Comparison of ENCODE assay signal across 27 cellular contexts in the genomic region with DNA sequence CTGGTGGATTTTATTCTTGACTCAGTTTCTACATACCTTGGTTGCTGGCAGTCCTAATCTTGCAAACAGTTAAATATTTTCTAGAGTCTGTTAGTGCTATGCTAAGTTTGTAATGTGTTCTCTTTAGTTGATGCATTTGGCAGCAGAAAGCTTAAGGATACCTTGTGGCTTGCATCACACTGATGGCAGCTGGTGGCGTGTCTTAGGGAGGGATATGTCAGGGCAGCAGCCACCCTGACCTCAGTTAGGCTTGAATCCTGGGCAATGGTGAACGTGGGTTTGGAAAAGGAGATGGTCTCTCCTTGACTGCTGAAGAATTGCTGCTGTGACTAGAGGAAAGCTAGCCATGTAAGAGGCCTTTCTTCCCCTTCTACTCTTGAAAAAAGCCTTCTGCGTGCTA. TPM values are rescaled to one million over a fixed set of nuclear protein-coding genes. Genes with fewer than 3 reads are reported as not detected.
DNase-seq lines count a peak whose midpoint lies in the region; ATAC-seq and TF ChIP-seq lines count a peak whose summit lies in the region.
"Had no signal": no experiment of that assay in that cellular context is flagged by ENCODE, and none has a peak within 500 bp of the region (broad histone marks: within the 10 kb centered on the region; RNA-seq: fewer than 3 reads in every experiment).

No MANE protein-coding gene starts in this region.

- no peak for ATAC-seq in activated CD4-positive, alpha-beta T cell treated with anti-CD3 and anti-CD28 coated beads for 36 hours
- ATAC-seq in CD8-positive, alpha-beta T cell, result no peak
- ATAC-seq in HG02970 (IDR thresholded peaks at IDR 0.05; ENCODE audit: low FRiP score, unreplicated experiment), result no peak
- ATAC-seq: heart right ventricle, K562, left cardiac atrium, right lobe of liver, Right ventricle myocardium inferior had no signal

- no peaks in the 10 kb centered on the region for H3K9me3 ChIP-seq in CD8-positive, alpha-beta T cell (ENCODE audit: low read length)
- H3K9me3 ChIP-seq in neural progenitor cell (ENCODE audit: low read depth), result no peaks in the 10 kb centered on the region
- no peaks in the 10 kb centered on the region for H3K9me3 ChIP-seq in Caco-2
- H3K9me3 ChIP-seq: heart right ventricle, neutrophil, right lobe of liver, vagina had no signal

- H4K20me1 ChIP-seq in neural progenitor cell (ENCODE audit: low read depth), result peaks cover 2% of the 10 kb centered on the region

- H3K36me3 ChIP-seq in CD8-positive, alpha-beta T cell (ENCODE audit: insufficient read depth, low read length), result peaks cover 26% of the 10 kb centered on the region
- H3K36me3 ChIP-seq in neural progenitor cell (no peaks in the 10 kb centered on the region), Caco-2 (ENCODE audit: control insufficient read depth, insufficient read depth, low read length) (peaks cover 2% of the 10 kb centered on the region; the same call in 1 of the 2 replicates)

- BruUV-seq in Caco-2 (replicated peaks; lab: Mats Ljungman, UMichigan), result no TSS peak

- H3K4me2 ChIP-seq in neural progenitor cell, result no peak overlapping the region
- H3K4me2 ChIP-seq: PC-9 had no signal

- H3K9me3 Mint-ChIP-seq in activated CD4-positive, alpha-beta T cell treated with anti-CD3 and anti-CD28 coated beads for 36 hours (ENCODE audit: low read depth), result no peaks in the 10 kb centered on the region
- no peaks in the 10 kb centered on the region for H3K9me3 Mint-ChIP-seq in CD8-positive, alpha-beta T cell
- H3K9me3 Mint-ChIP-seq in chondrocyte (ENCODE audit: low read depth), result no peaks in the 10 kb centered on the region
- no peaks in the 10 kb centered on the region for H3K9me3 Mint-ChIP-seq in neural progenitor cell
- H3K9me3 Mint-ChIP-seq in Caco-2 (ENCODE audit: unreplicated experiment), result no peaks in the 10 kb centered on the region

- POLR2A ChIA-PET in activated CD4-positive, alpha-beta T cell treated with anti-CD3 and anti-CD28 coated beads for 36 hours (lab: Charles Lee), result interaction anchor here (0.6 kb wide), 1 partner anchor 140 kb away, joined by 3 read pairs; no protein-coding TSS in a partner anchor
- POLR2A ChIA-PET in CD8-positive, alpha-beta T cell (lab: Charles Lee), result no interaction called here
- POLR2A ChIA-PET in Caco-2 (lab: Charles Lee), result no interaction called here

- no peaks in the 10 kb centered on the region for H3K27me3 Mint-ChIP-seq in activated CD4-positive, alpha-beta T cell treated with anti-CD3 and anti-CD28 coated beads for 36 hours
- no peaks in the 10 kb centered on the region for H3K27me3 Mint-ChIP-seq in CD8-positive, alpha-beta T cell (ENCODE audit: low read depth)
- H3K27me3 Mint-ChIP-seq in chondrocyte (ENCODE audit: low read depth) (no peaks in the 10 kb centered on the region), neural progenitor cell (ENCODE audit: insufficient read depth, low read depth) (peaks cover 6% of the 10 kb centered on the region), Caco-2 (ENCODE audit: insufficient read depth, unreplicated experiment) (no peaks in the 10 kb centered on the region)

- H3K79me2 ChIP-seq in neural progenitor cell (ENCODE audit: low read depth), result no peaks in the 10 kb centered on the region

- CTCF ChIA-PET in activated CD4-positive, alpha-beta T cell treated with anti-CD3 and anti-CD28 coated beads for 36 hours (lab: Charles Lee), result interaction anchor here (0.6 to 0.8 kb wide), 2 partner anchors 51 to 521 kb away, joined by 4 read pairs; no protein-coding TSS in a partner anchor
- CTCF ChIA-PET in CD8-positive, alpha-beta T cell (lab: Charles Lee), result no interaction called here
- CTCF ChIA-PET in Caco-2 (lab: Charles Lee), result no interaction called here

- peaks cover 44% of the 10 kb centered on the region for H3K36me3 Mint-ChIP-seq in activated CD4-positive, alpha-beta T cell treated with anti-CD3 and anti-CD28 coated beads for 36 hours (ENCODE audit: low read depth)
- peaks cover 52% of the 10 kb centered on the region for H3K36me3 Mint-ChIP-seq in CD8-positive, alpha-beta T cell
- H3K36me3 Mint-ChIP-seq in chondrocyte (ENCODE audit: low read depth), result peaks cover 23% of the 10 kb centered on the region
- H3K36me3 Mint-ChIP-seq in neural progenitor cell, result peaks cover 19% of the 10 kb centered on the region
- H3K36me3 Mint-ChIP-seq in Caco-2 (ENCODE audit: insufficient read depth, unreplicated experiment), result peaks cover 50% of the 10 kb centered on the region

- no peaks in the 10 kb centered on the region for H3K27me3 ChIP-seq in CD8-positive, alpha-beta T cell (ENCODE audit: insufficient read depth, low read length)
- H3K27me3 ChIP-seq in neural progenitor cell (peaks cover 28% of the 10 kb centered on the region), Caco-2 (replicated peaks; ENCODE audit: control insufficient read depth, insufficient read depth, low read length) (no peaks in the 10 kb centered on the region)
- H3K27me3 ChIP-seq: heart right ventricle, neutrophil, right lobe of liver, vagina had no signal

- peaks cover 14% of the 10 kb centered on the region for H3K4me1 ChIP-seq in CD8-positive, alpha-beta T cell (ENCODE audit: insufficient read depth, low read length)
- H3K4me1 ChIP-seq in neural progenitor cell, result no peaks in the 10 kb centered on the region
- H3K4me1 ChIP-seq in Caco-2, result no peaks in the 10 kb centered on the region; the same call in 1 of the 2 replicates

- no peak overlapping the region for H3K4me3 ChIP-seq in CD8-positive, alpha-beta T cell (ENCODE audit: low read depth, low read length)
- no peak overlapping the region for H3K4me3 ChIP-seq in neural progenitor cell
- no peak overlapping the region for H3K4me3 ChIP-seq in Caco-2 (ENCODE audit: low read depth, low read length)
- H3K4me3 ChIP-seq: coronary artery, heart right ventricle, K562, PC-9, right lobe of liver, vagina had no signal

- H3K9ac ChIP-seq in neural progenitor cell, result no peak overlapping the region

- TF ChIP-seq CTCF in CD8-positive, alpha-beta T cell (IDR thresholded peaks at IDR 0.05), result no peak
- no peak for TF ChIP-seq CTCF in chondrocyte (IDR thresholded peaks at IDR 0.05)
- no peak for TF ChIP-seq CTCF in neural progenitor cell (IDR thresholded peaks at IDR 0.05)
- no peak for TF ChIP-seq CTCF in Caco-2 (IDR thresholded peaks at IDR 0.05; ENCODE audit: insufficient read depth in 1 of 2, low read depth in 1 of 2, low read length in 1 of 2, severe bottlenecking in 1 of 2, unreplicated experiment in 1 of 2)

- H2AFZ ChIP-seq in neural progenitor cell (replicated peaks), result no peak overlapping the region
- H2AFZ ChIP-seq: PC-9 had no signal

- no peak overlapping the region for H3K4me3 Mint-ChIP-seq in activated CD4-positive, alpha-beta T cell treated with anti-CD3 and anti-CD28 coated beads for 36 hours
- H3K4me3 Mint-ChIP-seq in CD8-positive, alpha-beta T cell, result no peak overlapping the region
- H3K4me3 Mint-ChIP-seq in chondrocyte (ENCODE audit: unreplicated experiment) (no peak overlapping the region), neural progenitor cell (no peak overlapping the region), Caco-2 (ENCODE audit: unreplicated experiment) (no peak overlapping the region)

- no peak for DNase-seq in activated CD4-positive, alpha-beta T cell treated with anti-CD3 and anti-CD28 coated beads for 36 hours
- DNase-seq in activated CD4-positive, alpha-beta T cell treated with anti-CD3 and anti-CD28 coated beads for 4 hours, result no peak
- DNase-seq in CD8-positive, alpha-beta T cell, result no peak
- no peak for DNase-seq in chondrocyte (ENCODE audit: low spot score)
- DNase-seq in neural progenitor cell (ENCODE audit: low spot score), result no peak
- no peak for DNase-seq in Caco-2
- no peak for DNase-seq in SHP77 treated with DMSO at 0.1 percent for 48 hours (lab: John Stamatoyannopoulos, UW)
- DNase-seq: activated gamma-delta T cell; effector memory CD4-positive, alpha-beta T cell; heart right ventricle; left cardiac atrium; mammary epithelial cell; NCI-H1105; NCI-H187 treated with DMSO at 0.1 percent for 48 hours; NCI-H524; PC-9; right lobe of liver; stimulated activated CD4-positive, alpha-beta T cell treated with anti-CD3 and anti-CD28 coated beads, Interleukin-4, amount 100 ng/mL, for 4 hours; stimulated activated naive CD4-positive, alpha-beta T cell treated with Interleukin-2 at 50 U/mL for 16 hours; SW 1271 had no signal

- H3K4me1 Mint-ChIP-seq in activated CD4-positive, alpha-beta T cell treated with anti-CD3 and anti-CD28 coated beads for 36 hours, result peaks cover 39% of the 10 kb centered on the region
- H3K4me1 Mint-ChIP-seq in CD8-positive, alpha-beta T cell (ENCODE audit: low read depth), result peaks cover 50% of the 10 kb centered on the region
- H3K4me1 Mint-ChIP-seq in chondrocyte (ENCODE audit: low read depth) (peaks cover 53% of the 10 kb centered on the region), neural progenitor cell (peaks cover 5% of the 10 kb centered on the region), Caco-2 (ENCODE audit: low read depth, unreplicated experiment) (no peaks in the 10 kb centered on the region)

- H3F3A ChIP-seq in neural progenitor cell (ENCODE audit: low read depth), result peaks cover 17% of the 10 kb centered on the region

- intact Hi-C loops in activated CD4-positive, alpha-beta T cell treated with anti-CD3 and anti-CD28 coated beads for 36 hours (cut with DNase I, micrococcal nuclease), result loop anchor here (10.0 kb wide), 2 partner anchors 334 to 966 kb away; a partner anchor contains a TSS
- intact Hi-C loops in CD8-positive, alpha-beta T cell (cut with DNase I, micrococcal nuclease), result loop anchor here (10.0 kb wide), 3 partner anchors 366 to 644 kb away; a partner anchor contains a TSS
- intact Hi-C loops in Caco-2 (cut with micrococcal nuclease; ENCODE audit: unreplicated experiment), result no loop called here

- no peak overlapping the region for H3K27ac ChIP-seq in CD8-positive, alpha-beta T cell (ENCODE audit: low read depth, low read length)
- no peak overlapping the region for H3K27ac ChIP-seq in neural progenitor cell
- H3K27ac ChIP-seq: 22Rv1, neutrophil, PC-9, right lobe of liver, vagina had no signal

- peak overlapping the region; percentile 71 for H3K27ac Mint-ChIP-seq in activated CD4-positive, alpha-beta T cell treated with anti-CD3 and anti-CD28 coated beads for 36 hours
- H3K27ac Mint-ChIP-seq in CD8-positive, alpha-beta T cell, result peak overlapping the region; percentile 42
- H3K27ac Mint-ChIP-seq in chondrocyte (ENCODE audit: unreplicated experiment) (peak overlapping the region; percentile 49), neural progenitor cell (peak overlapping the region; percentile 13), Caco-2 (ENCODE audit: unreplicated experiment) (no peak overlapping the region)

RNA-seq across cellular contexts. Expression of a gene that starts 4.2 kb away (rescaled TPM):
- 10 to 100 TPM; 53.7 to 63.7 TPM for total RNA-seq in activated CD4-positive, alpha-beta T cell treated with anti-CD3 and anti-CD28 coated beads for 36 hours
- 10 to 100 TPM; 48.2 to 52.5 TPM for total RNA-seq in CD8-positive, alpha-beta T cell
- total RNA-seq in chondrocyte, result 66.6 to 72.9 TPM (median 67.8 TPM) in 3 replicates
- 22.4 and 45.6 TPM in 2 replicates for total RNA-seq in neural progenitor cell (ENCODE audit: low replicate concordance)
- 56.5 and 57.8 TPM in 2 replicates for total RNA-seq in Caco-2 (2022)

RNA-seq across cellular contexts. Expression of a gene that starts 55.1 kb away (rescaled TPM):
- 100 to 1,000 TPM in 1 of 2 experiments, 10 to 100 TPM in 1; 72.3 to 103 TPM for total RNA-seq in activated CD4-positive, alpha-beta T cell treated with anti-CD3 and anti-CD28 coated beads for 36 hours
- 10 to 100 TPM; 14.1 to 14.7 TPM for total RNA-seq in CD8-positive, alpha-beta T cell
- total RNA-seq in chondrocyte, result 23.3 to 31.3 TPM (median 24.9 TPM) in 3 replicates
- 129 and 199 TPM in 2 replicates for total RNA-seq in neural progenitor cell (ENCODE audit: low replicate concordance)
- 80.6 and 95.0 TPM in 2 replicates for total RNA-seq in Caco-2 (2022)

RNA-seq across cellular contexts. Expression of a gene that starts 55.2 kb away (rescaled TPM):
- total RNA-seq in activated CD4-positive, alpha-beta T cell treated with anti-CD3 and anti-CD28 coated beads for 36 hours, result 10 to 100 TPM; 89.7 to 92.1 TPM
- 10 to 100 TPM; 37.2 to 38.8 TPM for total RNA-seq in CD8-positive, alpha-beta T cell
- 99.8 to 126 TPM (median 117 TPM) in 3 replicates for total RNA-seq in chondrocyte
- 14.6 and 17.3 TPM in 2 replicates for total RNA-seq in neural progenitor cell (ENCODE audit: low replicate concordance)
- 82.4 and 107 TPM in 2 replicates for total RNA-seq in Caco-2 (2022)
